In the genomic region with DNA sequence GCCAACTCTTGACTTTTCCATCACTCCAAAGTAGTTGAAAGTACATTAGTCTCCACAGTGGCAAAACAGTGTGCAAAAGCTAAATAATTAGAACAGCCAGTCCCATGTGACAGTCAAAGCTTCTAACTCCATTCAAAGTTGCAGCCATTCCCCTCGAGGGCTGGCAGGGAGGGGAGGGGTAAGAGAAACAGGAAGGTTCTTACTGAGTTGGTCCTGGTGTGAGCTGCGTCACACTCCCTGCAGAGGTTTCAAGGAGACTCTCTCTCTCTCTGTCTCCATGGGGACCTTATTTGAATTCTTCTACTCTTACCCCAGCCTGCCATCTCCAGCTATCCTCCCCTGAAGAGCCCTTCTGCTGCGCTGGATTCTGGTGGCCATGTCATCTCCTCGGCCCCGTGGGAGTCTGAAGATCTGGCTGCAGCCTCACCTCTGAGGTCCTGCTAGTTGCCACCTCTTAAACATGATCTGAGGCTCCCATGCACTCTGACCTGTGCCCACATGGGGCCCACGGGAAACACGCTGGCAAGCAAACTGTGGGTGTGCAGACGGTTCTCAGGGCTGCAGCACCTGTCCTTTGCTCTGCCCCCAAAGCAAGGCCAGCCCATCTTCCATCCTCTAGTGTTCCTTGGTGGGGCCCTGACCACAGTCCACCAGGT, we compare ENCODE assay signal across 17 cellular contexts. TPM values are rescaled to one million over a fixed set of nuclear protein-coding genes. Genes with fewer than 3 reads are reported as not detected.
"Had no signal": no experiment of that assay in that cellular context is flagged by ENCODE, and none has a peak within 500 bp of the region (broad histone marks: within the 10 kb centered on the region; RNA-seq: fewer than 3 reads in every experiment).

No MANE protein-coding gene starts in this region.

- H3K4me1 ChIP-seq: body of pancreas, thyroid gland had no signal

- H3K27me3 ChIP-seq: body of pancreas, pancreas, thyroid gland, vagina had no signal

- DNase-seq: activated CD4-positive, alpha-beta T cell treated with anti-CD3 and anti-CD28 coated beads for 1 hour; activated CD4-positive, alpha-beta T cell treated with anti-CD3 and anti-CD28 coated beads, Interleukin-2, amount 50 U/mL, for 48 hours; activated CD8-positive, alpha-beta memory T cell treated with anti-CD3 and anti-CD28 coated beads, Interleukin-2, amount 10 ng/mL, durations not matched to agents 7 days and 5 days; activated effector memory CD4-positive, alpha-beta T cell treated with Interleukin-2 at 50 U/mL for 16 hours; activated T-cell treated with anti-CD3 and anti-CD28 coated beads, Interleukin-2, amount 50 U/mL, for 24 hours; body of pancreas; left cardiac atrium; mucosa of descending colon; natural killer cell; pancreas; stimulated activated CD4-positive, alpha-beta T cell treated with anti-CD3 and anti-CD28 coated beads, Interleukin-15, amount 100 ng/mL, for 24 hours; stimulated activated CD4-positive, alpha-beta T cell treated with anti-CD3 and anti-CD28 coated beads, Interleukin-4, amount 100 ng/mL, for 24 hours; thyroid gland had no signal

- H3K27ac ChIP-seq: body of pancreas, pancreas, thyroid gland, vagina had no signal

- ATAC-seq: activated CD8-positive, alpha-beta memory T cell treated with anti-CD3 and anti-CD28 coated beads, Interleukin-2, amount 10 ng/mL, durations not matched to agents 7 days and 5 days; body of pancreas; pancreas had no signal

- H3K4me3 ChIP-seq: body of pancreas, lung, mucosa of descending colon, pancreas, thyroid gland, vagina had no signal

- H3K36me3 ChIP-seq: pancreas, thyroid gland, vagina had no signal

- H3K9me3 ChIP-seq: body of pancreas, mucosa of descending colon, pancreas, thyroid gland, vagina had no signal

RNA-seq across cellular contexts. Expression of a gene that starts 23.3 kb away (rescaled TPM):
- total RNA-seq: activated CD8-positive, alpha-beta memory T cell treated with anti-CD3 and anti-CD28 coated beads, Interleukin-2, amount 10 ng/mL, durations not matched to agents 7 days and 5 days; body of pancreas; left cardiac atrium; lung; mucosa of descending colon; natural killer cell; pancreas; renal cortical epithelial cell; T-helper 2 cell treated with Interferon-gamma antibody and Interleukin-4, amounts not matched to agents 100 ng/mL and 5 ng/mL, for 36 hours; thyroid gland; vagina had no signal
